ENCODE assay signal across 11 cellular contexts in the genomic region with DNA sequence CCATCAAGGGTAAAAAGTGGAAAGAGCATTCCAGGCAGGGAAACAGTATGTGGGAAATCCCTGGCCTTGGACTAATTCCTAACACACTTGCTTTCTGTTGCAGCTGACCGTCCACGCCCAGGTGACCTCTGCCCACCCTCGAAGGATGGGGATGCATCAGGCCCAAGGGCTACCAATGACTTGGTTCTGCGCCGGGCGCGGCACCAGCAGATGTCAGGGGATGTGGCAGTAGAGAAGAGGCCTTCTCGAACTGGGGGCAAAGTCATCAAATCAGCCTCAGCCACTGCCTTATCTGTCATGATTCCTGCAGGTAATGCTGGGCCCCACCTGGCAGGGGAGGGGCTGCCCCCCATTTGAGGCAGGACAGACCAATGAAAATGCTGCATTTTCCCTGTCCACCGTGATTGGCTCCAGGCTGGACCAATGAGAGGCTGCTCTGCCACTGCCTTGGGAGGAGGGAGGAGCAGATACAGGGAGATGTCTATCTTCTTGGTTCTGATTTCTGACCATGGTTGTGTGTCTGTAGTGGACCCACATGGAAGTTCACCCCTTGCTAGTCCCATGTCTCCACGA. TPM values are rescaled to one million over a fixed set of nuclear protein-coding genes. Genes with fewer than 3 reads are reported as not detected.
DNase-seq lines count a peak whose midpoint lies in the region; ATAC-seq and TF ChIP-seq lines count a peak whose summit lies in the region.
"Had no signal": no experiment of that assay in that cellular context is flagged by ENCODE, and none has a peak within 500 bp of the region (broad histone marks: within the 10 kb centered on the region; RNA-seq: fewer than 3 reads in every experiment).

No MANE protein-coding gene starts in this region.

- ATAC-seq in activated T-cell treated with anti-CD3 and anti-CD28 coated beads, Interleukin-2, amount 50 U/mL, for 4 hours: no peak
- ATAC-seq in GM19023 (IDR thresholded peaks at IDR 0.05; ENCODE audit: unreplicated experiment): no peak

- DNase-seq in activated T-cell treated with anti-CD3 and anti-CD28 coated beads, Interleukin-2, amount 50 U/mL, for 4 hours: no peak
- DNase-seq in activated T-cell treated with anti-CD3 and anti-CD28 coated beads for 4 hours (no peak), RPMI8226 (peak; percentile 29), neural progenitor cell (ENCODE audit: low spot score) (no peak)
- no peak for DNase-seq in activated naive CD4-positive, alpha-beta T cell treated with anti-CD3 and anti-CD28 coated beads, Interleukin-2, amount 50 U/mL, for 16 hours
- DNase-seq: NCI-H2081 treated with DMSO at 0.1 percent for 48 hours, stomach had no signal

- peaks cover 11% of the 10 kb centered on the region for H3K27me3 Mint-ChIP-seq in activated T-cell treated with anti-CD3 and anti-CD28 coated beads, Interleukin-2, amount 50 U/mL, for 4 hours (ENCODE audit: low read depth)
- peaks cover 23% of the 10 kb centered on the region for H3K27me3 Mint-ChIP-seq in neural progenitor cell (ENCODE audit: insufficient read depth, low read depth)

- peaks cover 18% of the 10 kb centered on the region for H3F3A ChIP-seq in neural progenitor cell (ENCODE audit: low read depth)

- H3K9ac ChIP-seq in neural progenitor cell: no peak overlapping the region

- peaks cover 7% of the 10 kb centered on the region for H3K4me1 Mint-ChIP-seq in activated T-cell treated with anti-CD3 and anti-CD28 coated beads, Interleukin-2, amount 50 U/mL, for 4 hours (ENCODE audit: low read depth)
- H3K4me1 Mint-ChIP-seq in neural progenitor cell: peaks cover 9% of the 10 kb centered on the region

- H3K4me1 ChIP-seq in neural progenitor cell: peaks cover 5% of the 10 kb centered on the region

- H3K9me3 ChIP-seq in neural progenitor cell (ENCODE audit: low read depth): no peaks in the 10 kb centered on the region
- H3K9me3 ChIP-seq: stomach had no signal

- no peaks in the 10 kb centered on the region for H3K36me3 ChIP-seq in neural progenitor cell

- TF ChIP-seq CTCF in neural progenitor cell (IDR thresholded peaks at IDR 0.05): no peak

- H4K20me1 ChIP-seq in neural progenitor cell (ENCODE audit: low read depth): no peaks in the 10 kb centered on the region

- H3K4me3 ChIP-seq in neural progenitor cell: no peak overlapping the region

- no peak overlapping the region for H3K27ac ChIP-seq in neural progenitor cell
- H3K27ac ChIP-seq: skin epidermis, stomach had no signal

- no peaks in the 10 kb centered on the region for H3K79me2 ChIP-seq in neural progenitor cell (ENCODE audit: low read depth)

- no peak overlapping the region for H3K4me2 ChIP-seq in neural progenitor cell

- H3K9me3 Mint-ChIP-seq in activated T-cell treated with anti-CD3 and anti-CD28 coated beads, Interleukin-2, amount 50 U/mL, for 4 hours: no peaks in the 10 kb centered on the region
- H3K9me3 Mint-ChIP-seq in neural progenitor cell: peaks cover 6% of the 10 kb centered on the region

- H3K27ac Mint-ChIP-seq in neural progenitor cell: no peak overlapping the region
- H3K27ac Mint-ChIP-seq: memory B cell had no signal

- no peaks in the 10 kb centered on the region for H3K27me3 ChIP-seq in neural progenitor cell

- H3K36me3 Mint-ChIP-seq in activated T-cell treated with anti-CD3 and anti-CD28 coated beads, Interleukin-2, amount 50 U/mL, for 4 hours (ENCODE audit: insufficient read depth): peaks cover 3% of the 10 kb centered on the region
- peaks cover 18% of the 10 kb centered on the region for H3K36me3 Mint-ChIP-seq in neural progenitor cell

- peak overlapping the region; percentile 29 for H3K4me3 Mint-ChIP-seq in activated T-cell treated with anti-CD3 and anti-CD28 coated beads, Interleukin-2, amount 50 U/mL, for 4 hours
- peak overlapping the region; percentile 69 for H3K4me3 Mint-ChIP-seq in neural progenitor cell

- H2AFZ ChIP-seq in neural progenitor cell (replicated peaks): no peak overlapping the region

RNA-seq across cellular contexts. Expression of a gene that starts 12.6 kb away (rescaled TPM):
- 10 to 100 TPM; 14.3 to 19.5 (median 15.9) TPM for total RNA-seq in activated T-cell treated with anti-CD3 and anti-CD28 coated beads, Interleukin-2, amount 50 U/mL, for 4 hours
- total RNA-seq in neural progenitor cell (ENCODE audit: low replicate concordance): 8.7 and 16.5 TPM in 2 replicates

RNA-seq across cellular contexts. Expression of a gene that starts 18.4 kb away (rescaled TPM):
- total RNA-seq in activated T-cell treated with anti-CD3 and anti-CD28 coated beads, Interleukin-2, amount 50 U/mL, for 4 hours: under 1 TPM; 0.55 to 0.92 (median 0.68) TPM
- 0.43 and 0.64 TPM in 2 replicates for total RNA-seq in neural progenitor cell (ENCODE audit: low replicate concordance)
- total RNA-seq: fibroblast of villous mesenchyme had no signal

RNA-seq across cellular contexts. Expression of a gene that starts 22.3 kb away (rescaled TPM):
- total RNA-seq in activated T-cell treated with anti-CD3 and anti-CD28 coated beads, Interleukin-2, amount 50 U/mL, for 4 hours: 10 to 100 TPM; 60.1 to 85.8 (median 72.8) TPM
- 39.5 and 75.0 TPM in 2 replicates for total RNA-seq in neural progenitor cell (ENCODE audit: low replicate concordance)

RNA-seq across cellular contexts. Expression of a gene that starts 30.3 kb away (rescaled TPM):
- total RNA-seq in activated T-cell treated with anti-CD3 and anti-CD28 coated beads, Interleukin-2, amount 50 U/mL, for 4 hours: 1 to 10 TPM in 1 of 3 donors, under 1 TPM in 2; 0.37 to 1.0 (median 0.38) TPM
- 8.3 and 13.3 TPM in 2 replicates for total RNA-seq in neural progenitor cell (ENCODE audit: low replicate concordance)

RNA-seq across cellular contexts. Expression of a gene that starts 34.2 kb away (rescaled TPM):
- total RNA-seq in activated T-cell treated with anti-CD3 and anti-CD28 coated beads, Interleukin-2, amount 50 U/mL, for 4 hours: not detected
- 0.19 TPM in 1 of 2 replicates, not detected in the other for total RNA-seq in neural progenitor cell (ENCODE audit: low replicate concordance)
- total RNA-seq: fibroblast of villous mesenchyme, stomach had no signal
